ENCODE assay signal across 21 cellular contexts in genomic region chr13:53124568-53125094, GRCh38.
"Had no signal": no experiment of that assay in that cellular context is flagged by ENCODE, and none has a peak within 500 bp of the region (broad histone marks: within the 10 kb centered on the region; RNA-seq: fewer than 3 reads in every experiment).

No MANE protein-coding gene starts in this region.

- DNase-seq: colonic mucosa; effector CD4-positive, alpha-beta T cell; endodermal cell; erythroblast; foreskin melanocyte; heart left ventricle; hippocampal formation; left colon; left ventricle myocardium superior; naive thymus-derived CD4-positive, alpha-beta T cell; nephron progenitor cell; spleen; stimulated activated CD4-positive, alpha-beta T cell treated with anti-CD3 and anti-CD28 coated beads, Interleukin-15, amount 100 ng/mL, for 24 hours; stimulated activated CD4-positive, alpha-beta T cell treated with anti-CD3 and anti-CD28 coated beads, Interleukin-1b, Interleukin-23, amount 100 ng/mL, for 48 hours; stimulated activated CD4-positive, alpha-beta T cell treated with anti-CD3 and anti-CD28 coated beads, Interleukin-4, amount 100 ng/mL, for 24 hours; testis; transverse colon had no signal

- FAIRE-seq: endothelial cell of umbilical vein had no signal

- ATAC-seq: heart left ventricle; left colon; left ventricle myocardium superior; naive thymus-derived CD4-positive, alpha-beta T cell; sciatic nerve; stimulated activated memory B cell treated with anti-CD40 and anti-IgM and Interleukin-4, amounts not matched to agents 10 μg/mL and 1 μg/mL and 100 μg/mL, for 72 hours had no signal

- H3K27me3 ChIP-seq: colonic mucosa, heart left ventricle, testis, transverse colon had no signal

- H3K36me3 ChIP-seq: colonic mucosa, heart left ventricle, neutrophil, spleen, transverse colon had no signal

- H3K4me3 ChIP-seq: colonic mucosa, heart left ventricle, spleen, testis, transverse colon had no signal
